In genomic region chr14:50002926-50003212, GRCh38 we compare ENCODE assay signal across 8 cellular contexts.
DNase-seq lines count a peak whose midpoint lies in the region; ATAC-seq and TF ChIP-seq lines count a peak whose summit lies in the region.

No MANE protein-coding gene starts in this region.

- no peaks in the 10 kb centered on the region for H3K9me2 ChIP-seq in DOHH2 (replicated peaks; ENCODE audit: control insufficient read depth, low read length)

- no peak overlapping the region for H3K9ac ChIP-seq in parathyroid adenoma

- H2AFZ ChIP-seq in parathyroid adenoma: peak overlapping the region; percentile 98

- DNase-seq in RWPE2 (ENCODE audit: low spot score) (no peak), esophagus muscularis mucosa (ENCODE audit: extremely low spot score) (no peak), NCI-H2227 (lab: John Stamatoyannopoulos, UW; ENCODE audit: unreplicated experiment) (no peak), AML-193 (lab: John Stamatoyannopoulos, UW) (no peak), D341Med (ENCODE audit: low spot score) (no peak), kidney glomerular epithelial cell (lab: John Stamatoyannopoulos, UW) (no peak)

- 31% methylated on average over 7 of the region's 7 CpGs for WGBS in esophagus muscularis mucosa

- TF ChIP-seq EP300 in esophagus muscularis mucosa (IDR thresholded peaks at IDR 0.05): no peak

- H3K4me1 ChIP-seq in DOHH2 (ENCODE audit: control insufficient read depth, low read length): peaks cover 53% of the 10 kb centered on the region
- H3K4me1 ChIP-seq in RWPE2 (ENCODE audit: insufficient read depth, poor library complexity, severe bottlenecking): peaks cover 60% of the 10 kb centered on the region
- peaks cover 45 to 56% (median 50%) of the 10 kb centered on the region in 4 donors for H3K4me1 ChIP-seq in esophagus muscularis mucosa
- H3K4me1 ChIP-seq in parathyroid adenoma: peaks cover 21% of the 10 kb centered on the region

- H3K27me3 ChIP-seq in DOHH2 (ENCODE audit: control insufficient read depth, low read length) (no peaks in the 10 kb centered on the region), RWPE2 (ENCODE audit: insufficient read depth, poor library complexity, severe bottlenecking) (no peaks in the 10 kb centered on the region), esophagus muscularis mucosa (no peaks in the 10 kb centered on the region), parathyroid adenoma (ENCODE audit: control insufficient read depth, insufficient read depth, low read length) (no peaks in the 10 kb centered on the region)

- H3K4me3 ChIP-seq in DOHH2 (ENCODE audit: low read length): peak overlapping the region; percentile 71
- peak overlapping the region; percentile 26 for H3K4me3 ChIP-seq in RWPE2 (ENCODE audit: severe bottlenecking)
- H3K4me3 ChIP-seq in esophagus muscularis mucosa: peak overlapping the region; percentile 59 to 65 (median 60)
- peak overlapping the region; percentile 54 for H3K4me3 ChIP-seq in parathyroid adenoma (ENCODE audit: low read depth, low read length)

- TF ChIP-seq POLR2A in esophagus muscularis mucosa (IDR thresholded peaks at IDR 0.05; ENCODE audit: low read depth): no peak

- peak overlapping the region; percentile 81 for H3K27ac ChIP-seq in DOHH2 (ENCODE audit: low read depth, low read length)
- H3K27ac ChIP-seq in RWPE2 (ENCODE audit: poor library complexity, severe bottlenecking): peak overlapping the region; percentile 96
- peak overlapping the region; percentile 74 to 82 (median 80) for H3K27ac ChIP-seq in esophagus muscularis mucosa (replicated peaks in 1 of 4)
- peak overlapping the region; percentile 68 for H3K27ac ChIP-seq in parathyroid adenoma

- intact Hi-C loops in esophagus muscularis mucosa (cut with DNase I): loop anchor here (5.0 to 10.0 kb wide), 2 partner anchors 102 to 111 kb away; partner anchors contain the start of gene ARF6

- H3K9me3 ChIP-seq in DOHH2 (ENCODE audit: control insufficient read depth, insufficient read depth, low read length) (no peaks in the 10 kb centered on the region), RWPE2 (ENCODE audit: severe bottlenecking) (no peaks in the 10 kb centered on the region), esophagus muscularis mucosa (no peaks in the 10 kb centered on the region), parathyroid adenoma (ENCODE audit: control insufficient read depth, low read length) (no peaks in the 10 kb centered on the region)

- no peaks in the 10 kb centered on the region for H4K20me1 ChIP-seq in DOHH2 (ENCODE audit: control insufficient read depth, insufficient read depth, low read depth, low read length)

- H3K36me3 ChIP-seq in DOHH2 (ENCODE audit: control insufficient read depth, low read length) (no peaks in the 10 kb centered on the region), RWPE2 (ENCODE audit: low read depth) (no peaks in the 10 kb centered on the region), esophagus muscularis mucosa (no peaks in the 10 kb centered on the region), parathyroid adenoma (ENCODE audit: control insufficient read depth, insufficient read depth, low read length) (no peaks in the 10 kb centered on the region)

- H3K79me2 ChIP-seq in DOHH2 (ENCODE audit: control insufficient read depth, low read length): no peaks in the 10 kb centered on the region; the same call in 1 of the 2 replicates
- H3K79me2 ChIP-seq in parathyroid adenoma: no peaks in the 10 kb centered on the region

- TF ChIP-seq CTCF in DOHH2 (IDR thresholded peaks at IDR 0.05; ENCODE audit: low read depth, low read length, poor library complexity, severe bottlenecking) (no peak), RWPE2 (IDR thresholded peaks at IDR 0.05; ENCODE audit: poor library complexity, severe bottlenecking) (no peak), esophagus muscularis mucosa (IDR thresholded peaks at IDR 0.05) (no peak), parathyroid adenoma (IDR thresholded peaks at IDR 0.05) (no peak)

- H3F3A ChIP-seq in DOHH2 (ENCODE audit: control insufficient read depth, insufficient read depth): peaks cover 26% of the 10 kb centered on the region

- no peak for ATAC-seq in RWPE2 (ENCODE audit: low read depth)

- H3K4me2 ChIP-seq in DOHH2 (ENCODE audit: low read length) (peak overlapping the region; percentile 75), parathyroid adenoma (ENCODE audit: low read length) (peak overlapping the region; percentile 71)
